In the genomic region with DNA sequence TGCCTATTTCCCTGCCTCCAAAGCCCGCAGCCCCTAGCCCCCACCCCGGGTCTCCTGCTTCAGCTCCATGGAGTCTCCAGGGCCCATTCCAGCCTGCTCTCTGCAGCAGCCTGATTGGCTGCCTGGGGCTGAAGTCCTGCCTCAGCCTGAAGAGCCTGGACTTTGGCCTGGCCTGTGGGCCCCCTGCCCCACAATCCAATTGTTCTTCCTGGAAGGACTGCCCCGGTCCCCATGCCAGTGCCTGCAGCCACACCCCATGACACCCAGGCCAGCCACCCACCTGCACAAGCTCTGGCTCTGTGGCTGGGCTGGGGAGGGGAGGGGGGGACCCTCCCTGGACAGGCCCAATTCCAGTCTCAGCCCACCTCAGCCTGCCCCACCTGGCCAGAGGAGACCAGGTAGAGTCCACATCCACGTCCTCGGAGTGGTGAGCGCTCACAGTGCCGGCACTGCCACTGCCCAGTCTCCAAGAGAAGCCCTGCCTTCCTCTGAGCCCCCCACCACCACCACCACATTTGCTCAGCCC, we compare ENCODE assay signal across 1 cellular context.
TF ChIP-seq lines count a peak whose summit lies in the region.

No MANE protein-coding gene starts in this region.

TF ChIP-seq in HepG2, 621 proteins besides CTCF, POLR2A, EP300 and RAD21 (continued from another document and continues in another):
- TF ChIP-seq ZNF687 (CRISPR knock-in tag; IDR thresholded peaks at IDR 0.05) = peak; percentile 95
- no peak for TF ChIP-seq DMTF1 (CRISPR knock-in tag; IDR thresholded peaks at IDR 0.05)
- TF ChIP-seq PHF5A (CRISPR knock-in tag; IDR thresholded peaks at IDR 0.05; ENCODE audit: low read depth, unreplicated experiment) = peak; percentile 86
- peak; percentile 99 for TF ChIP-seq HNF4G (IDR thresholded peaks at IDR 0.05; ENCODE audit: borderline replicate concordance, low read depth, low read length)
- peak; percentile 99 for TF ChIP-seq HNF4G (CRISPR knock-in tag; IDR thresholded peaks at IDR 0.05; ENCODE audit: borderline replicate concordance, low read depth)
- TF ChIP-seq ZNF674 (CRISPR knock-in tag; IDR thresholded peaks at IDR 0.05; ENCODE audit: low read depth) = peak; percentile 88; the same call in 1 of the 2 replicates
- TF ChIP-seq PHF20 (CRISPR knock-in tag; IDR thresholded peaks at IDR 0.05) = peak; percentile 68; the same call in 1 of the 2 replicates
- no peak for TF ChIP-seq ZZZ3 (CRISPR knock-in tag; IDR thresholded peaks at IDR 0.05; ENCODE audit: borderline replicate concordance)
- TF ChIP-seq DNMT1 (CRISPR knock-in tag; IDR thresholded peaks at IDR 0.05) = no peak
- TF ChIP-seq NAIF1 (CRISPR knock-in tag; IDR thresholded peaks at IDR 0.05; ENCODE audit: borderline replicate concordance) = no peak
- no peak for TF ChIP-seq ZNF780A (CRISPR knock-in tag; IDR thresholded peaks at IDR 0.05)
- peak; percentile 86 for TF ChIP-seq HOXA3 (CRISPR knock-in tag; IDR thresholded peaks at IDR 0.05)
- no peak for TF ChIP-seq ZNF737 (CRISPR knock-in tag; IDR thresholded peaks at IDR 0.05; ENCODE audit: borderline replicate concordance)
- 0 out of 2 replicates have a peak, but pooled peaks have one; percentile 44 for TF ChIP-seq ZNF160 (CRISPR knock-in tag; IDR thresholded peaks at IDR 0.05)
- TF ChIP-seq TARDBP (CRISPR knock-in tag; IDR thresholded peaks at IDR 0.05) = peak; percentile 83; the same call in 1 of the 2 replicates
- TF ChIP-seq U2AF2 (IDR thresholded peaks at IDR 0.05; ENCODE audit: low read depth, low read length) = no peak
- no peak for TF ChIP-seq PAF1 (CRISPR knock-in tag; IDR thresholded peaks at IDR 0.05)
- TF ChIP-seq ZNF83 (CRISPR knock-in tag; IDR thresholded peaks at IDR 0.05; ENCODE audit: borderline replicate concordance) = no peak
- TF ChIP-seq ZNF451 (CRISPR knock-in tag; IDR thresholded peaks at IDR 0.05) = peak; percentile 62; the same call in 1 of the 2 replicates
- TF ChIP-seq HDAC1 (CRISPR knock-in tag; IDR thresholded peaks at IDR 0.05) = peak; percentile 96
- peak; percentile 99 for TF ChIP-seq ZBTB7A (CRISPR knock-in tag; IDR thresholded peaks at IDR 0.05)
- TF ChIP-seq ZNF800 (CRISPR knock-in tag; IDR thresholded peaks at IDR 0.05) = no peak
- no peak for TF ChIP-seq ZSCAN30 (CRISPR knock-in tag; IDR thresholded peaks at IDR 0.05)
- TF ChIP-seq ZSCAN12 (CRISPR knock-in tag; IDR thresholded peaks at IDR 0.05) = peak; percentile 91; the same call in 1 of the 2 replicates
- TF ChIP-seq U2AF1 (optimal IDR thresholded peaks at IDR 0.05; ENCODE audit: low read depth, low read length) = peak; percentile 6
- TF ChIP-seq DZIP1 (CRISPR knock-in tag; IDR thresholded peaks at IDR 0.05) = no peak
- no peak for TF ChIP-seq CENPT (CRISPR knock-in tag; IDR thresholded peaks at IDR 0.05; ENCODE audit: low read depth)
- TF ChIP-seq, protein P1, sequence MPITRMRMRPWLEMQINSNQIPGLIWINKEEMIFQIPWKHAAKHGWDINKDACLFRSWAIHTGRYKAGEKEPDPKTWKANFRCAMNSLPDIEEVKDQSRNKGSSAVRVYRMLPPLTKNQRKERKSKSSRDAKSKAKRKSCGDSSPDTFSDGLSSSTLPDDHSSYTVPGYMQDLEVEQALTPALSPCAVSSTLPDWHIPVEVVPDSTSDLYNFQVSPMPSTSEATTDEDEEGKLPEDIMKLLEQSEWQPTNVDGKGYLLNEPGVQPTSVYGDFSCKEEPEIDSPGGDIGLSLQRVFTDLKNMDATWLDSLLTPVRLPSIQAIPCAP (CRISPR knock-in tag; IDR thresholded peaks at IDR 0.05; ENCODE audit: low read depth) = no peak
- TF ChIP-seq, protein P2, sequence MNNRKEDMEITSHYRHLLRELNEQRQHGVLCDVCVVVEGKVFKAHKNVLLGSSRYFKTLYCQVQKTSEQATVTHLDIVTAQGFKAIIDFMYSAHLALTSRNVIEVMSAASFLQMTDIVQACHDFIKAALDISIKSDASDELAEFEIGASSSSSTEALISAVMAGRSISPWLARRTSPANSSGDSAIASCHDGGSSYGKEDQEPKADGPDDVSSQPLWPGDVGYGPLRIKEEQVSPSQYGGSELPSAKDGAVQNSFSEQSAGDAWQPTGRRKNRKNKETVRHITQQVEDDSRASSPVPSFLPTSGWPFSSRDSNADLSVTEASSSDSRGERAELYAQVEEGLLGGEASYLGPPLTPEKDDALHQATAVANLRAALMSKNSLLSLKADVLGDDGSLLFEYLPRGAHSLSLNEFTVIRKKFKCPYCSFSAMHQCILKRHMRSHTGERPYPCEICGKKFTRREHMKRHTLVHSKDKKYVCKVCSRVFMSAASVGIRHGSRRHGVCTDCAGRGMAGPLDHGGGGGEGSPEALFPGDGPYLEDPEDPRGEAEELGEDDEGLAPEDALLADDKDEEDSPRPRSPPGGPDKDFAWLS (CRISPR knock-in tag; IDR thresholded peaks at IDR 0.05; ENCODE audit: borderline replicate concordance) = no peak
- peak; percentile 85 for TF ChIP-seq ZNF331 (CRISPR knock-in tag; IDR thresholded peaks at IDR 0.05)
- 0 out of 2 replicates have a peak, but pooled peaks have one; percentile 14 for TF ChIP-seq GATA4 (IDR thresholded peaks at IDR 0.05; ENCODE audit: borderline replicate concordance, low read depth)
- TF ChIP-seq PCBP2 (optimal IDR thresholded peaks at IDR 0.05; ENCODE audit: low read depth, low read length, poor library complexity, severe bottlenecking) = no peak
- TF ChIP-seq, protein P3, sequence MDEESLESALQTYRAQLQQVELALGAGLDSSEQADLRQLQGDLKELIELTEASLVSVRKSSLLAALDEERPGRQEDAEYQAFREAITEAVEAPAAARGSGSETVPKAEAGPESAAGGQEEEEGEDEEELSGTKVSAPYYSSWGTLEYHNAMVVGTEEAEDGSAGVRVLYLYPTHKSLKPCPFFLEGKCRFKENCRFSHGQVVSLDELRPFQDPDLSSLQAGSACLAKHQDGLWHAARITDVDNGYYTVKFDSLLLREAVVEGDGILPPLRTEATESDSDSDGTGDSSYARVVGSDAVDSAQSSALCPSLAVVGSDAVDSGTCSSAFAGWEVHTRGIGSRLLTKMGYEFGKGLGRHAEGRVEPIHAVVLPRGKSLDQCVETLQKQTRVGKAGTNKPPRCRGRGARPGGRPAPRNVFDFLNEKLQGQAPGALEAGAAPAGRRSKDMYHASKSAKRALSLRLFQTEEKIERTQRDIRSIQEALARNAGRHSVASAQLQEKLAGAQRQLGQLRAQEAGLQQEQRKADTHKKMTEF (CRISPR knock-in tag; IDR thresholded peaks at IDR 0.05) = peak; percentile 92; the same call in 1 of the 2 replicates
- no peak for TF ChIP-seq ZNF709 (CRISPR knock-in tag; IDR thresholded peaks at IDR 0.05)
- peak; percentile 94 for TF ChIP-seq SPEN (CRISPR knock-in tag; IDR thresholded peaks at IDR 0.05; ENCODE audit: low read depth)
- TF ChIP-seq JUN (CRISPR knock-in tag; IDR thresholded peaks at IDR 0.05) = no peak
- TF ChIP-seq ZNF460 (CRISPR knock-in tag; IDR thresholded peaks at IDR 0.05; ENCODE audit: borderline replicate concordance) = no peak; the same call in 1 of the 2 replicates
- no peak for TF ChIP-seq RELA (CRISPR knock-in tag; IDR thresholded peaks at IDR 0.05)
- TF ChIP-seq TAF15 (IDR thresholded peaks at IDR 0.05; ENCODE audit: low read depth, low read length, poor library complexity, severe bottlenecking) = no peak
- peak; percentile 83 for TF ChIP-seq RFXAP (CRISPR knock-in tag; IDR thresholded peaks at IDR 0.05; ENCODE audit: borderline replicate concordance)
- TF ChIP-seq, protein P4, sequence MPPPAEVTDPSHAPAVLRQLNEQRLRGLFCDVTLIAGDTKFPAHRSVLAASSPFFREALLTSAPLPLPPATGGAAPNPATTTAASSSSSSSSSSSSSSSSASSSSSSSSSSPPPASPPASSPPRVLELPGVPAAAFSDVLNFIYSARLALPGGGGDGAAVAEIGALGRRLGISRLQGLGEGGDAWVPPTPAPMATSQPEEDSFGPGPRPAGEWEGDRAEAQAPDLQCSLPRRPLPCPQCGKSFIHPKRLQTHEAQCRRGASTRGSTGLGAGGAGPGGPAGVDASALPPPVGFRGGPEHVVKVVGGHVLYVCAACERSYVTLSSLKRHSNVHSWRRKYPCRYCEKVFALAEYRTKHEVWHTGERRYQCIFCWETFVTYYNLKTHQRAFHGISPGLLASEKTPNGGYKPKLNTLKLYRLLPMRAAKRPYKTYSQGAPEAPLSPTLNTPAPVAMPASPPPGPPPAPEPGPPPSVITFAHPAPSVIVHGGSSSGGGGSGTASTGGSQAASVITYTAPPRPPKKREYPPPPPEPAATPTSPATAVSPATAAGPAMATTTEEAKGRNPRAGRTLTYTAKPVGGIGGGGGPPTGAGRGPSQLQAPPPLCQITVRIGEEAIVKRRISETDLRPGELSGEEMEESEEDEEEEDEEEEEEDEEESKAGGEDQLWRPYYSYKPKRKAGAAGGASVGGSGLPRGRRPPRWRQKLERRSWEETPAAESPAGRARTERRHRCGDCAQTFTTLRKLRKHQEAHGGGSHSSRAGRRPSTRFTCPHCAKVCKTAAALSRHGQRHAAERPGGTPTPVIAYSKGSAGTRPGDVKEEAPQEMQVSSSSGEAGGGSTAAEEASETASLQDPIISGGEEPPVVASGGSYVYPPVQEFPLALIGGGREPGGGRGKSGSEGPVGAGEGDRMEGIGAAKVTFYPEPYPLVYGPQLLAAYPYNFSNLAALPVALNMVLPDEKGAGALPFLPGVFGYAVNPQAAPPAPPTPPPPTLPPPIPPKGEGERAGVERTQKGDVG (CRISPR knock-in tag; IDR thresholded peaks at IDR 0.05; ENCODE audit: borderline replicate concordance) = no peak
- TF ChIP-seq MXI1 (IDR thresholded peaks at IDR 0.05; ENCODE audit: borderline replicate concordance, low read depth, low read length) = peak; percentile 56; the same call in 1 of the 3 replicates
- TF ChIP-seq ATF7 (IDR thresholded peaks at IDR 0.05) = no peak
- no peak for TF ChIP-seq ATF7 (CRISPR knock-in tag; IDR thresholded peaks at IDR 0.05)
